ENCODE assay signal across 9 cellular contexts in genomic region chr5:61381968-61382367, GRCh38.
"Had no signal": no experiment of that assay in that cellular context is flagged by ENCODE, and none has a peak within 500 bp of the region (broad histone marks: within the 10 kb centered on the region; RNA-seq: fewer than 3 reads in every experiment).

No MANE protein-coding gene starts in this region.

- H3K4me2 ChIP-seq: GM23338, KMS-11 had no signal

- H3K9ac ChIP-seq: KMS-11 had no signal

- FAIRE-seq: H1, H54, HTR-8/SVneo had no signal

- H3K27ac ChIP-seq: KMS-11 had no signal

- H2AFZ ChIP-seq: GM23338 had no signal

- ATAC-seq: GM23338 had no signal

- H3K4me3 ChIP-seq: GM23338 had no signal

- DNase-seq: H9, HCEC 1CT, IMR-90, KBM-7 had no signal
